Comparison of ENCODE assay signal across 23 cellular contexts in the genomic region with DNA sequence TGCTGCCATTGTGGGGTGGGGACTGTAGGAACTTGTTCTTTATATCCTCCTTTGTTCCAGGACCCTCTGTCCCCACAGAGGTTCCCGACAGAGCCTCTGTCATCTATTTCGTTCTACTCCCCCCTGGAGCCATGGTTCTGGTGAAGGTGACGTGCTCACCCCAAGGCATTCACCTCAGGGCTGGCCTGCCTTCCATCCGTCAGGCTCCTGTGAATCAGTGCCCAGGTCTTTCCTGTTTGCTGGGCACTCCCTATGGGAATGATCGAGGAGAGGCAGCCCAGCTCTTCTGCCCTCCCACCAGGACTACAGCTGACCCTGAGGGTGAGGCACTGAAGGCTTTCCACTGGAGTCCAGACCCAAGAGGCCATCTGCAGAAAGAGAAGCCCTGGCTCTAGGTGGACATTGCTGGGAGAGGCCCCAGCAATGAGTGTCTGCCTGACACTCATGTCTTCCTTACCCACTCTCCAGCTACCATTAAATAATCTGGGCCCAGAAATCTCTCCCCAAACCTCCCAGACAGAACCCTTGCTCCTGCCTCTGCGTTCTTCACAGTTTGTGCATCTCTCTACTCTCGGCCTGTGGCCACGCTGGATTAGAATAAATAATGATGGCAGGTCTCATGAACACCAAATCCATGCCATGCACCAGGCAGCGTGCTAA.
DNase-seq lines count a peak whose midpoint lies in the region; ATAC-seq and TF ChIP-seq lines count a peak whose summit lies in the region.
"Had no signal": no experiment of that assay in that cellular context is flagged by ENCODE, and none has a peak within 500 bp of the region (broad histone marks: within the 10 kb centered on the region; RNA-seq: fewer than 3 reads in every experiment).

No MANE protein-coding gene starts in this region.

- H3K36me3 ChIP-seq in vagina, result no peaks in the 10 kb centered on the region
- H3K36me3 ChIP-seq: right lobe of liver had no signal

- peak overlapping the region; percentile 4 for H3K4me3 Mint-ChIP-seq in natural killer cell treated with Interleukin-12 subunit alpha and Interleukin-12 subunit beta and Interleukin-15 and Interleukin-18, amount 100 ng/mL, for 72 hours
- H3K4me3 Mint-ChIP-seq in natural killer cell (no peak overlapping the region), CD14-positive monocyte (no peak overlapping the region)
- H3K4me3 Mint-ChIP-seq in activated naive CD8-positive, alpha-beta T cell treated with anti-CD3 and anti-CD28 coated beads, Interleukin-2, amount 10 ng/mL, durations not matched to agents 7 days and 5 days, result peak overlapping the region; percentile 19
- H3K4me3 Mint-ChIP-seq: mesothelial cell of epicardium; T-helper 2 cell treated with Interferon-gamma antibody and Interleukin-4, amounts not matched to agents 5 μg/mL and 100 μg/mL, for 36 hours had no signal

- no peak for TF ChIP-seq CTCF in natural killer cell (IDR thresholded peaks at IDR 0.05)
- TF ChIP-seq CTCF in vagina (IDR thresholded peaks at IDR 0.05), result no peak
- no peak for TF ChIP-seq CTCF in CD14-positive monocyte (IDR thresholded peaks at IDR 0.05)

- no peaks in the 10 kb centered on the region for H3K9me3 ChIP-seq in vagina
- H3K9me3 ChIP-seq: right lobe of liver had no signal

- POLR2A ChIA-PET in activated naive CD8-positive, alpha-beta T cell treated with anti-CD3 and anti-CD28 coated beads, Interleukin-2, amount 10 ng/mL, durations not matched to agents 7 days and 5 days (lab: Charles Lee), result no interaction called here

- peak; percentile 40 for DNase-seq in natural killer cell treated with Interleukin-12 subunit alpha and Interleukin-12 subunit beta and Interleukin-15 and Interleukin-18, amount 100 ng/mL, for 72 hours (ENCODE audit: low spot score)
- DNase-seq in natural killer cell, result no peak
- no peak for DNase-seq in activated naive CD8-positive, alpha-beta T cell treated with anti-CD3 and anti-CD28 coated beads, Interleukin-2, amount 10 ng/mL, durations not matched to agents 7 days and 5 days
- peak; percentile 57 for DNase-seq in mesenteric fat pad (ENCODE audit: low spot score)
- DNase-seq in vagina (ENCODE audit: extremely low spot score in 2 of 2), result peak; percentile 64 to 67
- DNase-seq in CD14-positive monocyte (ENCODE audit: low spot score), result no peak
- DNase-seq in NCI-H1436 (lab: John Stamatoyannopoulos, UW), result no peak
- DNase-seq: amniotic stem cell; Calu3; effector CD8-positive, alpha-beta T cell; foreskin melanocyte; left colon; naive thymus-derived CD8-positive, alpha-beta T cell; NCI-H1092; NCI-H1930; NCI-H2227 treated with DMSO at 0.1 percent for 48 hours; right lobe of liver had no signal

- no peak overlapping the region for H3K27ac ChIP-seq in vagina
- H3K27ac ChIP-seq: HL-60, right lobe of liver, VCaP had no signal

- peak overlapping the region in 1 of 2 donors; percentile 59 for H3K27ac Mint-ChIP-seq in natural killer cell treated with Interleukin-12 subunit alpha and Interleukin-12 subunit beta and Interleukin-15 and Interleukin-18, amount 100 ng/mL, for 72 hours
- H3K27ac Mint-ChIP-seq in natural killer cell, result no peak overlapping the region
- peak overlapping the region; percentile 1 for H3K27ac Mint-ChIP-seq in activated naive CD8-positive, alpha-beta T cell treated with anti-CD3 and anti-CD28 coated beads, Interleukin-2, amount 10 ng/mL, durations not matched to agents 7 days and 5 days
- peak overlapping the region in 1 of 7 donors; percentile 5 for H3K27ac Mint-ChIP-seq in CD14-positive monocyte
- H3K27ac Mint-ChIP-seq: T-helper 2 cell treated with Interferon-gamma antibody and Interleukin-4, amounts not matched to agents 5 μg/mL and 100 μg/mL, for 36 hours had no signal

- TF ChIP-seq POLR2A in vagina (IDR thresholded peaks at IDR 0.05), result no peak

- intact Hi-C loops in natural killer cell (cut with micrococcal nuclease), result no loop called here
- intact Hi-C loops in vagina (cut with DNase I), result no loop called here
- intact Hi-C loops in CD14-positive monocyte (cut with micrococcal nuclease), result no loop called here

- no peaks in the 10 kb centered on the region for H3K9me3 Mint-ChIP-seq in natural killer cell treated with Interleukin-12 subunit alpha and Interleukin-12 subunit beta and Interleukin-15 and Interleukin-18, amount 100 ng/mL, for 72 hours
- H3K9me3 Mint-ChIP-seq in natural killer cell (no peaks in the 10 kb centered on the region), CD14-positive monocyte (peaks cover 0 to 5% (median 3%) of the 10 kb centered on the region in 7 donors)
- H3K9me3 Mint-ChIP-seq in activated naive CD8-positive, alpha-beta T cell treated with anti-CD3 and anti-CD28 coated beads, Interleukin-2, amount 10 ng/mL, durations not matched to agents 7 days and 5 days, result no peaks in the 10 kb centered on the region
- H3K9me3 Mint-ChIP-seq: mesothelial cell of epicardium; T-helper 2 cell treated with Interferon-gamma antibody and Interleukin-4, amounts not matched to agents 5 μg/mL and 100 μg/mL, for 36 hours had no signal

- no peaks in the 10 kb centered on the region for H3K27me3 ChIP-seq in vagina
- H3K27me3 ChIP-seq: right lobe of liver had no signal

- H3K4me1 ChIP-seq in vagina, result no peaks in the 10 kb centered on the region
- H3K4me1 ChIP-seq: right lobe of liver had no signal

- no peaks in the 10 kb centered on the region for H3K36me3 Mint-ChIP-seq in natural killer cell treated with Interleukin-12 subunit alpha and Interleukin-12 subunit beta and Interleukin-15 and Interleukin-18, amount 100 ng/mL, for 72 hours
- H3K36me3 Mint-ChIP-seq in natural killer cell, result no peaks in the 10 kb centered on the region
- no peaks in the 10 kb centered on the region for H3K36me3 Mint-ChIP-seq in activated naive CD8-positive, alpha-beta T cell treated with anti-CD3 and anti-CD28 coated beads, Interleukin-2, amount 10 ng/mL, durations not matched to agents 7 days and 5 days
- no peaks in the 10 kb centered on the region for H3K36me3 Mint-ChIP-seq in CD14-positive monocyte
- H3K36me3 Mint-ChIP-seq: mesothelial cell of epicardium; naive thymus-derived CD8-positive, alpha-beta T cell had no signal

- no peak for ATAC-seq in natural killer cell treated with Interleukin-12 subunit alpha and Interleukin-12 subunit beta and Interleukin-15 and Interleukin-18, amount 100 ng/mL, for 72 hours
- no peak for ATAC-seq in natural killer cell
- ATAC-seq in activated naive CD8-positive, alpha-beta T cell treated with anti-CD3 and anti-CD28 coated beads, Interleukin-2, amount 10 ng/mL, durations not matched to agents 7 days and 5 days (ENCODE audit: low read depth), result no peak
- ATAC-seq in GM21717 (IDR thresholded peaks at IDR 0.05; ENCODE audit: unreplicated experiment), result no peak
- ATAC-seq: esophagus mucosa; left colon; naive thymus-derived CD8-positive, alpha-beta T cell; right lobe of liver had no signal

- peaks cover 22 to 40% of the 10 kb centered on the region in 2 donors for H3K4me1 Mint-ChIP-seq in natural killer cell treated with Interleukin-12 subunit alpha and Interleukin-12 subunit beta and Interleukin-15 and Interleukin-18, amount 100 ng/mL, for 72 hours (ENCODE audit: low read depth in 2 of 2)
- H3K4me1 Mint-ChIP-seq in natural killer cell, result peaks cover 22 to 23% of the 10 kb centered on the region in 2 donors
- peaks cover 20% of the 10 kb centered on the region for H3K4me1 Mint-ChIP-seq in activated naive CD8-positive, alpha-beta T cell treated with anti-CD3 and anti-CD28 coated beads, Interleukin-2, amount 10 ng/mL, durations not matched to agents 7 days and 5 days
- H3K4me1 Mint-ChIP-seq in CD14-positive monocyte, result peaks cover 10% of the 10 kb centered on the region

- no peak overlapping the region for H3K4me3 ChIP-seq in vagina
- H3K4me3 ChIP-seq: right lobe of liver had no signal

- peaks cover 6 to 15% of the 10 kb centered on the region in 2 donors for H3K27me3 Mint-ChIP-seq in natural killer cell treated with Interleukin-12 subunit alpha and Interleukin-12 subunit beta and Interleukin-15 and Interleukin-18, amount 100 ng/mL, for 72 hours
- H3K27me3 Mint-ChIP-seq in natural killer cell (ENCODE audit: low read depth in 2 of 2) (no peaks in the 10 kb centered on the region), CD14-positive monocyte (ENCODE audit: low read depth in 3 of 3) (peaks cover 0 to 2% (median 2%) of the 10 kb centered on the region in 3 donors)
- H3K27me3 Mint-ChIP-seq in activated naive CD8-positive, alpha-beta T cell treated with anti-CD3 and anti-CD28 coated beads, Interleukin-2, amount 10 ng/mL, durations not matched to agents 7 days and 5 days, result no peaks in the 10 kb centered on the region

Comparison
In these comparisons a context has a peak if more than half of its experiments do, and no peak if none do; other contexts are left out.
1. DNase-seq: peak in natural killer cell treated with Interleukin-12 subunit alpha and Interleukin-12 subunit beta and Interleukin-15 and Interleukin-18, amount 100 ng/mL, for 72 hours (single experiment), mesenteric fat pad (single experiment) and vagina (2 of 2); none in natural killer cell (single experiment), activated naive CD8-positive, alpha-beta T cell treated with anti-CD3 and anti-CD28 coated beads, Interleukin-2, amount 10 ng/mL, durations not matched to agents 7 days and 5 days (single experiment), CD14-positive monocyte (single experiment) and NCI-H1436 (single experiment).
2. H3K4me3 Mint-ChIP-seq: peak in natural killer cell treated with Interleukin-12 subunit alpha and Interleukin-12 subunit beta and Interleukin-15 and Interleukin-18, amount 100 ng/mL, for 72 hours (single experiment) and activated naive CD8-positive, alpha-beta T cell treated with anti-CD3 and anti-CD28 coated beads, Interleukin-2, amount 10 ng/mL, durations not matched to agents 7 days and 5 days (single experiment); none in natural killer cell (single experiment) and CD14-positive monocyte (0 of 2).